24 cellular contexts compared by ENCODE assay signal in the genomic region with DNA sequence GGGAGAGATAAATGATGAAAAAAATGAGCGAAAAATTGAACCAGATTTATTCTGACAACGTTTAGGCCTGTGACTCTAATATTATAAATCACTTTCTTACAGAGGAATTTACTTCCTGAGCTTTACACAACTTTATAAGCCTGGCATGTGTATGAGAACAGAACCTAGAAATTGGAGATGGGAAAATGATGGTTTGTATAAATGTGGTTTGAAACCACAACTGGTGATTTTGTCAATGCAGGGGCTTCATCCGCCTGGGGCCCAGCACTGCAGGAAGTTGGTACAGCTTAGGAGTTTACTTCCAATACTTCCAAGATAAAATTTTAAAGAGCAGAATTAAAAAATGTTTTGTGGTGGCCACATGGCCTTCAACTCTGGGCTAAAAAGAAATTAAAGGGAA.
"Had no signal": no experiment of that assay in that cellular context is flagged by ENCODE, and none has a peak within 500 bp of the region (broad histone marks: within the 10 kb centered on the region; RNA-seq: fewer than 3 reads in every experiment).

No MANE protein-coding gene starts in this region.

- H3K27ac Mint-ChIP-seq: activated CD4-positive, alpha-beta memory T cell treated with anti-CD3 and anti-CD28 coated beads, Interleukin-2, amount 10 ng/mL, durations not matched to agents 7 days and 5 days; activated naive CD4-positive, alpha-beta T cell treated with anti-CD3 and anti-CD28 coated beads for 36 hours; activated naive CD8-positive, alpha-beta T cell treated with anti-CD3 and anti-CD28 coated beads for 36 hours; activated T-helper 17 cell treated with anti-CD3 and anti-CD28 coated beads, Interleukin-2, amount 50 U/mL, for 72 hours; T-helper 17 cell had no signal

- H3K4me3 Mint-ChIP-seq: activated CD4-positive, alpha-beta memory T cell treated with anti-CD3 and anti-CD28 coated beads, Interleukin-2, amount 10 ng/mL, durations not matched to agents 7 days and 5 days; activated naive CD4-positive, alpha-beta T cell treated with anti-CD3 and anti-CD28 coated beads for 36 hours; activated naive CD8-positive, alpha-beta T cell treated with anti-CD3 and anti-CD28 coated beads for 36 hours; activated T-helper 17 cell treated with anti-CD3 and anti-CD28 coated beads, Interleukin-2, amount 50 U/mL, for 72 hours; T-helper 17 cell had no signal

- FAIRE-seq: RCC 7860, TTC549 had no signal

- H3K4me1 Mint-ChIP-seq: activated CD4-positive, alpha-beta memory T cell treated with anti-CD3 and anti-CD28 coated beads, Interleukin-2, amount 10 ng/mL, durations not matched to agents 7 days and 5 days; activated naive CD8-positive, alpha-beta T cell treated with anti-CD3 and anti-CD28 coated beads for 36 hours; activated T-helper 17 cell treated with anti-CD3 and anti-CD28 coated beads, Interleukin-2, amount 50 U/mL, for 72 hours; T-helper 17 cell had no signal

- ATAC-seq: activated T-helper 17 cell treated with anti-CD3 and anti-CD28 coated beads, Interleukin-2, amount 50 U/mL, for 72 hours; PC-3; T-helper 17 cell had no signal

- H3K27ac ChIP-seq: VCaP had no signal

- DNase-seq: activated CD4-positive, alpha-beta memory T cell treated with anti-CD3 and anti-CD28 coated beads, Interleukin-2, amount 10 ng/mL, durations not matched to agents 7 days and 5 days; activated CD4-positive, alpha-beta T cell treated with anti-CD3 and anti-CD28 coated beads, Interleukin-2, amount 50 U/mL, for 1 hour; activated CD4-positive, CD25-positive, alpha-beta regulatory T cell; activated gamma-delta T cell; activated naive CD4-positive, alpha-beta T cell treated with anti-CD3 and anti-CD28 coated beads for 36 hours; activated naive CD8-positive, alpha-beta T cell treated with anti-CD3 and anti-CD28 coated beads for 36 hours; activated T-cell treated with anti-CD3 and anti-CD28 coated beads for 4 hours; activated T-cell treated with anti-CD3 and anti-CD28 coated beads, Interleukin-2, amount 50 U/mL, for 48 hours; anterior cingulate cortex; cerebellar nuclear complex; MM.1S; NCI-H1105; NCI-H1436; NCI-H1694 treated with DMSO at 0.1 percent for 48 hours; NCI-H2029 treated with DMSO at 0.1 percent for 48 hours; NCI-H510A treated with DMSO at 0.1 percent for 48 hours; PC-3; SIG-M5; T-helper 17 cell; T1000 had no signal
